14 cellular contexts compared by ENCODE assay signal in the genomic region with DNA sequence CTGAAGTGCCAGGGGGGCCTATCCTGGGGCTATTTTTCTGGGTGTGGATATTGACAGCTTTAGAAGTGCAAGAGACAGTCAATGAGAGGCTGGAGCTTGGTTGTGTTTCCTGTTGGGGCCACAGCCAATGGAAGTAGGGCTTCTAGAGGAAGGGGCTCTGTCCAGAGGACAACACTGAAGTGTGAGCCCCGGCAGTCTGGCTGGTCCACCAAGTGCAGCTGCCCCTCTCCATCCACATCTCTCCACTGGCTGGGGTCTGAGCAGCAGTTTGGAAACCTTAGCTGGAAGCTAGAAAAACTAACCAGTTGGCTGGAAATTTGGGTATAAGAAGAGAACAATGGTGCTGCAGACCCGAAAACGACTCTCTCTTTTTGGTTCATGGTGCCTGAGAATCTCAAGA.
"Had no signal": no experiment of that assay in that cellular context is flagged by ENCODE, and none has a peak within 500 bp of the region (broad histone marks: within the 10 kb centered on the region; RNA-seq: fewer than 3 reads in every experiment).

No MANE protein-coding gene starts in this region.

- H3K27me3 ChIP-seq: hepatocyte, ovary, right atrium auricular region, testis, tibial nerve had no signal

- FAIRE-seq: endothelial cell of umbilical vein, small intestine had no signal

- H2AFZ ChIP-seq: hepatocyte had no signal

- H3K4me1 ChIP-seq: right atrium auricular region had no signal

- H3K27ac ChIP-seq: hepatocyte, ovary, right atrium auricular region, testis had no signal

- ATAC-seq: left lobe of liver; naive thymus-derived CD4-positive, alpha-beta T cell had no signal

- H3K4me3 ChIP-seq: hepatocyte, ovary, right atrium auricular region, testis, tibial nerve had no signal

- H3K36me3 ChIP-seq: ovary, right atrium auricular region, tibial nerve had no signal

- H3K9me3 ChIP-seq: ovary, right atrium auricular region, testis, tibial nerve had no signal

- H3K4me2 ChIP-seq: hepatocyte had no signal

- DNase-seq: foreskin melanocyte; head of caudate nucleus; kidney glomerular epithelial cell; mammary epithelial cell; naive thymus-derived CD4-positive, alpha-beta T cell; ovary; small intestine; stimulated activated CD4-positive, alpha-beta T cell treated with anti-CD3 and anti-CD28 coated beads, Interleukin-12 subunit alpha, Interleukin-12 subunit beta, amount 100 ng/mL, for 4 hours; testis had no signal

- H3K79me2 ChIP-seq: hepatocyte had no signal
